In the genomic region with DNA sequence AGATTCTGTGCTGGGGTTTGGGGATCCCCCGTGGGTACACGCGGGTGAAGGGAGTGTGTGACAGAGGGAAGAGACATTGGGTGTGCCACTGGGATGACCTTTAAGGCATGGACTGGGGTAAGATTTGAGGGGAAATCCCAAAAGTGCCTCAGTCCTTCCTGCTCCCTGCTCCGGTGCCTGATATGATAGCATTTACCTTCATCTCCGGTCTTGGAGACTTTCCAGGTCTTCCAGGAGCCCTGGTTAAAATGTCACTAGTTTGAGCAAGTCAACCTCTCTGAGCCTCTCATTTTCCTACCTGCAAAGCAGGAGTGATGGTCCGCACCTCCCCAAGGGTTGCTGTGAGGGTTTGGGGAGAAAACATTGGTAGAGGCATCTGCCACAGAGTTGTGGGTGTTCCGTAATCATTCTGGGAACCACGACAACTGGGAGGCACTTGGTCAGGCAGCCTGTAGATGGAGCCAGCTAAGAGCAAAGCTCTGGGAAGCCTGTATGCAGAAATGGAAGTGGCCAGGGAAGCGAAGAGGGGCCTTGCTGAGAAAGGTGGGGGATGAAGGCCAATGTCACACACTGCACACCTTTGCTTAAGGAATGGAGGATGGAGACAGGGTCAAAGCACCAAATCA, we compare ENCODE assay signal across 12 cellular contexts. TPM values are rescaled to one million over a fixed set of nuclear protein-coding genes. Genes with fewer than 3 reads are reported as not detected.
DNase-seq lines count a peak whose midpoint lies in the region; ATAC-seq and TF ChIP-seq lines count a peak whose summit lies in the region.
"Had no signal": no experiment of that assay in that cellular context is flagged by ENCODE, and none has a peak within 500 bp of the region (broad histone marks: within the 10 kb centered on the region; RNA-seq: fewer than 3 reads in every experiment).

No MANE protein-coding gene starts in this region.

- 74% methylated on average over 9 of the region's 9 CpGs for WGBS in mesenchymal stem cell

- no peaks in the 10 kb centered on the region for H3K79me1 ChIP-seq in mesenchymal stem cell (replicated peaks; ENCODE audit: low read length, poor library complexity, severe bottlenecking)

- H4K91ac ChIP-seq in mesenchymal stem cell (ENCODE audit: low read length): no peak overlapping the region

- no peak overlapping the region for H2AFZ ChIP-seq in DND-41 (ENCODE audit: low read depth, low read length)
- H2AFZ ChIP-seq in Loucy (ENCODE audit: low read length): no peak overlapping the region
- no peak overlapping the region for H2AFZ ChIP-seq in mesenchymal stem cell (ENCODE audit: low read depth, low read length)

- no peak overlapping the region for H2BK120ac ChIP-seq in mesenchymal stem cell (ENCODE audit: low read depth, low read length)

- H3K4ac ChIP-seq in mesenchymal stem cell (ENCODE audit: low read depth in 1 of 2, low read length in 2 of 2): no peak overlapping the region

- H3K4me2 ChIP-seq in DND-41 (ENCODE audit: insufficient read depth, low read length) (no peak overlapping the region), Loucy (ENCODE audit: low read depth, low read length, poor library complexity, severe bottlenecking) (no peak overlapping the region), mesenchymal stem cell (ENCODE audit: low read length, poor library complexity, severe bottlenecking) (no peak overlapping the region)

- intact Hi-C loops in Right ventricle myocardium inferior (cut with DNase I): no loop called here

- H4K20me1 ChIP-seq in DND-41 (ENCODE audit: insufficient read depth, low read length): no peaks in the 10 kb centered on the region
- H4K20me1 ChIP-seq in Loucy (ENCODE audit: insufficient read depth, low read length, poor library complexity, severe bottlenecking): no peaks in the 10 kb centered on the region

- no peaks in the 10 kb centered on the region for H3F3A ChIP-seq in Loucy (ENCODE audit: low read depth)

- H2BK15ac ChIP-seq in mesenchymal stem cell (ENCODE audit: low read depth, poor library complexity, severe bottlenecking): no peak overlapping the region

- no peak overlapping the region for H4K8ac ChIP-seq in mesenchymal stem cell (ENCODE audit: low read length)

- H3K23ac ChIP-seq in mesenchymal stem cell (ENCODE audit: low read length in 2 of 2): no peak overlapping the region

- no peak overlapping the region for H3K18ac ChIP-seq in mesenchymal stem cell (ENCODE audit: low read depth in 1 of 2, low read length in 2 of 2)

- H3K4me1 ChIP-seq in DND-41 (ENCODE audit: insufficient read depth, low read length) (no peaks in the 10 kb centered on the region), Loucy (ENCODE audit: insufficient read depth, low read length, poor library complexity, severe bottlenecking) (no peaks in the 10 kb centered on the region), mesenchymal stem cell (ENCODE audit: control insufficient read depth, insufficient read depth, low read depth, low read length) (no peaks in the 10 kb centered on the region)
- H3K4me1 ChIP-seq: upper lobe of left lung had no signal

- H3K4me3 ChIP-seq in DND-41 (ENCODE audit: low read depth in 1 of 2, low read length in 2 of 2) (no peak overlapping the region), Loucy (ENCODE audit: low read length, poor library complexity, severe bottlenecking) (no peak overlapping the region), mesenchymal stem cell (ENCODE audit: insufficient read depth in 1 of 2, low read depth in 1 of 2, low read length in 2 of 2) (no peak overlapping the region)
- H3K4me3 ChIP-seq: upper lobe of left lung had no signal

- H3K36me3 ChIP-seq in DND-41 (ENCODE audit: insufficient read depth, low read length): no peaks in the 10 kb centered on the region
- H3K36me3 ChIP-seq in Loucy (ENCODE audit: insufficient read depth, low read length): no peaks in the 10 kb centered on the region
- peaks cover 0 to 4% of the 10 kb centered on the region in 2 experiments for H3K36me3 ChIP-seq in mesenchymal stem cell (ENCODE audit: control insufficient read depth in 1 of 2, insufficient read depth in 2 of 2, low read depth in 1 of 2, low read length in 2 of 2)
- H3K36me3 ChIP-seq: upper lobe of left lung had no signal

- H2AK5ac ChIP-seq in mesenchymal stem cell (ENCODE audit: low read length, severe bottlenecking): no peak overlapping the region

- no peak for ATAC-seq in DND-41 (ENCODE audit: insufficient read depth, low read depth)
- no peak for ATAC-seq in GM21576 (IDR thresholded peaks at IDR 0.05; ENCODE audit: unreplicated experiment)
- ATAC-seq in GM18858 (IDR thresholded peaks at IDR 0.05; ENCODE audit: unreplicated experiment): no peak
- no peak for ATAC-seq in Right ventricle myocardium inferior

- H3K9ac ChIP-seq in DND-41 (ENCODE audit: low read depth, low read length) (no peak overlapping the region), Loucy (ENCODE audit: low read depth, low read length, poor library complexity, severe bottlenecking) (no peak overlapping the region), mesenchymal stem cell (ENCODE audit: low read length) (no peak overlapping the region)

- no peak for DNase-seq in DND-41
- peak; percentile 18 for DNase-seq in dermis blood vessel endothelial cell
- peak; percentile 29 for DNase-seq in mesenchymal stem cell
- no peak for DNase-seq in Right ventricle myocardium inferior (ENCODE audit: missing footprints)
- no peak for DNase-seq in HCEC 1CT
- DNase-seq: activated effector memory CD4-positive, alpha-beta T cell treated with anti-CD3 and anti-CD28 coated beads, Interleukin-2, amount 50 U/mL, for 16 hours; MM.1S had no signal

- H2BK5ac ChIP-seq in mesenchymal stem cell (ENCODE audit: low read depth, low read length, poor library complexity, severe bottlenecking): no peak overlapping the region

- peaks cover 7% of the 10 kb centered on the region for H3K27me3 ChIP-seq in DND-41 (ENCODE audit: insufficient read depth, low read length, poor library complexity)
- no peaks in the 10 kb centered on the region for H3K27me3 ChIP-seq in Loucy (ENCODE audit: insufficient read depth, low read length, poor library complexity, severe bottlenecking)
- H3K27me3 ChIP-seq in mesenchymal stem cell (ENCODE audit: control insufficient read depth in 1 of 2, insufficient read depth in 1 of 2, low read length in 2 of 2): peaks cover 0 to 18% of the 10 kb centered on the region in 2 experiments
- H3K27me3 ChIP-seq: upper lobe of left lung had no signal

- H3K9me3 ChIP-seq in DND-41 (ENCODE audit: insufficient read depth, low read length, severe bottlenecking): no peaks in the 10 kb centered on the region
- no peaks in the 10 kb centered on the region for H3K9me3 ChIP-seq in Loucy (ENCODE audit: insufficient read depth, low read depth, low read length)
- H3K9me3 ChIP-seq in mesenchymal stem cell (ENCODE audit: control insufficient read depth, low read length): no peaks in the 10 kb centered on the region
- H3K9me3 ChIP-seq: upper lobe of left lung had no signal

- TF ChIP-seq CTCF in DND-41 (IDR thresholded peaks at IDR 0.05; ENCODE audit: borderline replicate concordance, extremely low read depth, low read length, poor library complexity, severe bottlenecking): peak; percentile 6
- TF ChIP-seq CTCF in Loucy (conservative IDR thresholded peaks at IDR 0.05; ENCODE audit: low read length): peak; percentile 28

- no peak overlapping the region for H2BK12ac ChIP-seq in mesenchymal stem cell (ENCODE audit: low read length in 2 of 2)

- H3K9me2 ChIP-seq in Loucy (replicated peaks; ENCODE audit: low read depth, low read length): no peaks in the 10 kb centered on the region

- H3K27ac ChIP-seq in DND-41 (ENCODE audit: low read length) (no peak overlapping the region), mesenchymal stem cell (ENCODE audit: low read length, poor library complexity, severe bottlenecking) (no peak overlapping the region)
- H3K27ac ChIP-seq: upper lobe of left lung, VCaP had no signal

- H3K14ac ChIP-seq in mesenchymal stem cell (ENCODE audit: low read length in 2 of 2): no peak overlapping the region

- H3K79me2 ChIP-seq in DND-41 (ENCODE audit: insufficient read depth, low read length) (no peaks in the 10 kb centered on the region), Loucy (ENCODE audit: insufficient read depth, low read length) (no peaks in the 10 kb centered on the region)

RNA-seq across cellular contexts. Expression of gene KIF23, which starts 33.9 kb away (rescaled TPM):
- total RNA-seq in dermis blood vessel endothelial cell (13.8 and 55.1 TPM in 2 replicates), Right ventricle myocardium inferior (1.5 TPM)
- 6.7 TPM for polyA plus RNA-seq in mesenchymal stem cell (2013, experiment 1 of 2)
- 6.7 TPM for polyA plus RNA-seq in mesenchymal stem cell (2013, experiment 2 of 2)

Comparison
In these comparisons a context has a peak if more than half of its experiments do, and no peak if none do; other contexts are left out.
1. DNase-seq: peak in dermis blood vessel endothelial cell (single experiment) and mesenchymal stem cell (single experiment); none in DND-41 (single experiment), Right ventricle myocardium inferior (single experiment) and HCEC 1CT (single experiment).